Comparison of ENCODE assay signal across 33 cellular contexts in genomic region chr3:146476094-146476740, GRCh38. TPM values are rescaled to one million over a fixed set of nuclear protein-coding genes. Genes with fewer than 3 reads are reported as not detected.
"Had no signal": no experiment of that assay in that cellular context is flagged by ENCODE, and none has a peak within 500 bp of the region (broad histone marks: within the 10 kb centered on the region; RNA-seq: fewer than 3 reads in every experiment).

No MANE protein-coding gene starts in this region.

- H3K9me3 ChIP-seq: colonic mucosa, esophagus muscularis mucosa, lower lobe of right lung, prostate gland, right atrium auricular region, testis had no signal

- H3K27ac ChIP-seq: colonic mucosa, esophagus muscularis mucosa, heart right ventricle, lower lobe of right lung, prostate gland, right atrium auricular region, testis, tibial artery had no signal

- ATAC-seq: heart right ventricle; left colon; left ventricle myocardium superior; lower lobe of right lung; sciatic nerve; stimulated activated effector memory CD8-positive, alpha-beta T cell treated with anti-CD3 and anti-CD28 coated beads, Interleukin-12 subunit alpha, Interleukin-12 subunit beta, amount 100 ng/mL, for 72 hours; stimulated activated naive CD8-positive, alpha-beta T cell treated with anti-CD3 and anti-CD28 coated beads, Interleukin-15, Interleukin-2, amounts not matched to agents 100 U/mL and 50 U/mL, for 24 hours had no signal

- H3K4me3 ChIP-seq: colonic mucosa, esophagus muscularis mucosa, heart right ventricle, lower lobe of right lung, prostate gland, right atrium auricular region, testis, tibial artery had no signal

- DNase-seq: colonic mucosa; dermis blood vessel endothelial cell; effector memory CD4-positive, alpha-beta T cell; foreskin melanocyte; glutamatergic neuron; heart right ventricle; hippocampal formation; immature natural killer cell; islet precursor cell; kidney glomerular epithelial cell; left colon; left ventricle myocardium superior; lower lobe of right lung; natural killer cell; stimulated activated CD4-positive, alpha-beta T cell treated with anti-CD3 and anti-CD28 coated beads, Interleukin-2, amount 100 ng/mL, for 24 hours; stimulated activated CD4-positive, alpha-beta T cell treated with anti-CD3 and anti-CD28 coated beads, Interleukin-4, amount 100 ng/mL, for 24 hours; stimulated activated naive CD8-positive, alpha-beta T cell treated with anti-CD3 and anti-CD28 coated beads, Interleukin-15, Interleukin-2, amounts not matched to agents 100 U/mL and 50 U/mL, for 24 hours; substantia nigra; testis; tibial artery had no signal

- H3K27me3 ChIP-seq: colonic mucosa, esophagus muscularis mucosa, right atrium auricular region, testis had no signal

- H3K4me1 ChIP-seq: colonic mucosa, esophagus muscularis mucosa, heart right ventricle, lower lobe of right lung, prostate gland, right atrium auricular region, tibial artery had no signal

- H3K36me3 ChIP-seq: colonic mucosa, esophagus muscularis mucosa, heart right ventricle, lower lobe of right lung, prostate gland, right atrium auricular region, tibial artery had no signal

- FAIRE-seq: endothelial cell of umbilical vein had no signal

RNA-seq across cellular contexts. Expression of gene PLSCR2, which starts 6.9 kb away (rescaled TPM):
- total RNA-seq: endothelial cell of umbilical vein, epithelial cell of proximal tubule, heart right ventricle, left ventricle myocardium superior, mesenteric fat pad, neural crest cell, osteocyte, right atrium auricular region, skeletal muscle tissue had no signal
- polyA plus RNA-seq: endothelial cell of umbilical vein, fibroblast of lung, heart right ventricle, immature natural killer cell, urinary bladder had no signal
